ENCODE assay signal across 9 cellular contexts in genomic region chr13:41193469-41193868, GRCh38. TPM values are rescaled to one million over a fixed set of nuclear protein-coding genes. Genes with fewer than 3 reads are reported as not detected.
DNase-seq lines count a peak whose midpoint lies in the region; ATAC-seq and TF ChIP-seq lines count a peak whose summit lies in the region.
"Had no signal": no experiment of that assay in that cellular context is flagged by ENCODE, and none has a peak within 500 bp of the region (broad histone marks: within the 10 kb centered on the region; RNA-seq: fewer than 3 reads in every experiment).

No MANE protein-coding gene starts in this region.

- no peak overlapping the region for H2BK12ac ChIP-seq in neuronal stem cell (ENCODE audit: low read length)

- peak overlapping the region; percentile 84 for H2AK5ac ChIP-seq in neuronal stem cell (ENCODE audit: low read depth, low read length)

- no peak overlapping the region for H3K14ac ChIP-seq in neuronal stem cell (ENCODE audit: low read length)

- no peaks in the 10 kb centered on the region for H4K20me1 ChIP-seq in OCI-LY1 (ENCODE audit: insufficient read depth, low read length)

- H3K9ac ChIP-seq in OCI-LY1 (ENCODE audit: low read length) (no peak overlapping the region), neuronal stem cell (ENCODE audit: low read depth, low read length, poor library complexity) (peak overlapping the region; percentile 60)

- H4K91ac ChIP-seq in neuronal stem cell (ENCODE audit: low read depth, low read length, poor library complexity) = no peak overlapping the region

- no peaks in the 10 kb centered on the region for H3K36me3 ChIP-seq in CD4-positive, CD25-positive, alpha-beta regulatory T cell (ENCODE audit: control insufficient read depth, insufficient read depth, low read length)
- H3K36me3 ChIP-seq in OCI-LY1 (ENCODE audit: insufficient read depth, low read length) (peaks cover 26% of the 10 kb centered on the region), neuronal stem cell (replicated peaks in 1 of 2; ENCODE audit: control insufficient read depth in 2 of 2, insufficient read depth in 2 of 2, low read length in 2 of 2) (peaks cover 0 to 16% of the 10 kb centered on the region in 2 donors)

- no peaks in the 10 kb centered on the region for H3K9me2 ChIP-seq in OCI-LY1 (ENCODE audit: low read depth, low read length)

- H2AFZ ChIP-seq in OCI-LY1 (ENCODE audit: low read length) (no peak overlapping the region), neuronal stem cell (ENCODE audit: low read length) (peak overlapping the region; percentile 94)

- no peak for TF ChIP-seq CTCF in OCI-LY1 (IDR thresholded peaks at IDR 0.05; ENCODE audit: low read length)
- TF ChIP-seq CTCF in foreskin fibroblast (IDR thresholded peaks at IDR 0.05; ENCODE audit: low read depth, low read length) = no peak

- no peaks in the 10 kb centered on the region for H3K27me3 Mint-ChIP-seq in CD4-positive, CD25-positive, alpha-beta regulatory T cell
- no peaks in the 10 kb centered on the region for H3K27me3 Mint-ChIP-seq in effector memory CD8-positive, alpha-beta T cell

- H3K4me1 ChIP-seq in CD4-positive, CD25-positive, alpha-beta regulatory T cell (ENCODE audit: control insufficient read depth, insufficient read depth, low read length, poor library complexity, severe bottlenecking) = peaks cover 23% of the 10 kb centered on the region
- H3K4me1 ChIP-seq in OCI-LY1 (ENCODE audit: insufficient read depth, low read length, severe bottlenecking) (peaks cover 14% of the 10 kb centered on the region), neuronal stem cell (ENCODE audit: control insufficient read depth in 2 of 2, insufficient read depth in 1 of 2, low read depth in 1 of 2, low read length in 2 of 2) (peaks cover 0 to 3% of the 10 kb centered on the region in 2 donors)

- peak overlapping the region; percentile 89 to 91 (median 90) for H3K27ac Mint-ChIP-seq in CD4-positive, CD25-positive, alpha-beta regulatory T cell
- peak overlapping the region; percentile 87 to 89 for H3K27ac Mint-ChIP-seq in effector memory CD8-positive, alpha-beta T cell

- no peak overlapping the region for H2BK5ac ChIP-seq in neuronal stem cell (ENCODE audit: low read length)

- WGBS in neuronal stem cell (ENCODE audit: extremely low coverage in 2 of 2, insufficient read length in 2 of 2, insufficient replicate concordance in 1 of 2), 2 donors = no CpG with 5 or more reads among the region's 18 CpGs

- H4K8ac ChIP-seq in neuronal stem cell (ENCODE audit: low read depth, low read length) = no peak overlapping the region

- H3K23ac ChIP-seq in neuronal stem cell (ENCODE audit: low read depth, low read length, poor library complexity) = no peak overlapping the region

- H3K18ac ChIP-seq in neuronal stem cell (ENCODE audit: low read length) = no peak overlapping the region

- H3K27me3 ChIP-seq in CD4-positive, CD25-positive, alpha-beta regulatory T cell (ENCODE audit: control insufficient read depth, insufficient read depth, low read length) = no peaks in the 10 kb centered on the region
- no peaks in the 10 kb centered on the region for H3K27me3 ChIP-seq in OCI-LY1 (ENCODE audit: insufficient read depth, low read length)
- H3K27me3 ChIP-seq in neuronal stem cell (ENCODE audit: control insufficient read depth in 3 of 3, insufficient read depth in 3 of 3, low read depth in 1 of 3, low read length in 3 of 3) = no peaks in the 10 kb centered on the region

- no peak for DNase-seq in CD4-positive, CD25-positive, alpha-beta regulatory T cell
- no peak for DNase-seq in effector memory CD8-positive, alpha-beta T cell
- no peak for DNase-seq in neuronal stem cell (ENCODE audit: low spot score)
- DNase-seq in epidermal melanocyte (ENCODE audit: insufficient read length, low spot score) = no peak
- DNase-seq in foreskin fibroblast = no peak
- DNase-seq: OCI-M1 had no signal

- no peaks in the 10 kb centered on the region for H3K79me2 ChIP-seq in OCI-LY1 (ENCODE audit: insufficient read depth, low read length)

- no peak overlapping the region for H2BK120ac ChIP-seq in neuronal stem cell (ENCODE audit: low read depth, low read length)

- no peak overlapping the region for H3K4ac ChIP-seq in neuronal stem cell (ENCODE audit: low read length)

- ATAC-seq in CD4-positive, CD25-positive, alpha-beta regulatory T cell (ENCODE audit: low read depth in 2 of 2) = no peak
- no peak for ATAC-seq in effector memory CD8-positive, alpha-beta T cell (replicated peaks)
- no peak for ATAC-seq in GM21526 (IDR thresholded peaks at IDR 0.05; ENCODE audit: low FRiP score, unreplicated experiment)
- ATAC-seq in HG02642 (IDR thresholded peaks at IDR 0.05; ENCODE audit: poor library complexity, unreplicated experiment) = no peak

- H3K9me3 Mint-ChIP-seq in CD4-positive, CD25-positive, alpha-beta regulatory T cell = peaks cover 0 to 1% (median 0%) of the 10 kb centered on the region in 7 donors
- H3K9me3 Mint-ChIP-seq in effector memory CD8-positive, alpha-beta T cell = no peaks in the 10 kb centered on the region

- no peaks in the 10 kb centered on the region for H3F3A ChIP-seq in OCI-LY1 (ENCODE audit: insufficient read depth, low read length)

- H3K9me3 ChIP-seq in CD4-positive, CD25-positive, alpha-beta regulatory T cell (ENCODE audit: control insufficient read depth in 2 of 2, low read length in 2 of 2) = no peaks in the 10 kb centered on the region
- H3K9me3 ChIP-seq in OCI-LY1 (ENCODE audit: low read length) (peaks cover 9% of the 10 kb centered on the region; the same call in 1 of the 2 replicates), neuronal stem cell (replicated peaks in 1 of 2; ENCODE audit: control insufficient read depth in 2 of 2, insufficient read depth in 1 of 2, low read depth in 1 of 2, low read length in 2 of 2) (peaks cover 0 to 25% of the 10 kb centered on the region in 2 donors)

- H3K4me3 Mint-ChIP-seq in CD4-positive, CD25-positive, alpha-beta regulatory T cell = peak overlapping the region; percentile 78 to 95 (median 94)
- H3K4me3 Mint-ChIP-seq in effector memory CD8-positive, alpha-beta T cell = peak overlapping the region; percentile 90 to 92

- peak overlapping the region; percentile 80 for H3K4me3 ChIP-seq in CD4-positive, CD25-positive, alpha-beta regulatory T cell (ENCODE audit: low read depth, low read length)
- H3K4me3 ChIP-seq in OCI-LY1 (ENCODE audit: low read depth, low read length, poor library complexity, severe bottlenecking) (peak overlapping the region; percentile 73), neuronal stem cell (ENCODE audit: low read length in 2 of 2) (peak overlapping the region in 1 of 2 donors; percentile 67), foreskin fibroblast (ENCODE audit: low read depth in 1 of 2, low read length in 2 of 2) (peak overlapping the region in 1 of 2 donors; percentile 58)

- H3K36me3 Mint-ChIP-seq in CD4-positive, CD25-positive, alpha-beta regulatory T cell = peaks cover 19% of the 10 kb centered on the region
- H3K36me3 Mint-ChIP-seq in effector memory CD8-positive, alpha-beta T cell (ENCODE audit: insufficient read depth) = peaks cover 5% of the 10 kb centered on the region

- H3K4me2 ChIP-seq in OCI-LY1 (ENCODE audit: low read length) (peak overlapping the region; percentile 74; the same call in 1 of the 2 replicates), neuronal stem cell (ENCODE audit: insufficient read depth, low read length, poor library complexity, severe bottlenecking) (peak overlapping the region; percentile 33)

- no peak overlapping the region for H3K27ac ChIP-seq in CD4-positive, CD25-positive, alpha-beta regulatory T cell (ENCODE audit: insufficient read depth, low read length, poor library complexity, severe bottlenecking)
- H3K27ac ChIP-seq in OCI-LY1 (ENCODE audit: low read depth, low read length, poor library complexity, severe bottlenecking) (no peak overlapping the region), neuronal stem cell (replicated peaks; ENCODE audit: low read length) (no peak overlapping the region)

- H3K4me1 Mint-ChIP-seq in CD4-positive, CD25-positive, alpha-beta regulatory T cell = peaks cover 21 to 47% (median 29%) of the 10 kb centered on the region in 4 donors
- H3K4me1 Mint-ChIP-seq in effector memory CD8-positive, alpha-beta T cell (ENCODE audit: low read depth in 2 of 2) = peaks cover 18 to 21% of the 10 kb centered on the region in 2 donors

- H3K79me1 ChIP-seq in neuronal stem cell (ENCODE audit: low read depth, low read length) = peaks cover 2% of the 10 kb centered on the region

- no peak overlapping the region for H2BK15ac ChIP-seq in neuronal stem cell (ENCODE audit: low read length)

RNA-seq across cellular contexts. Expression of gene KBTBD7, which starts 0.9 kb away (rescaled TPM):
- total RNA-seq in CD4-positive, CD25-positive, alpha-beta regulatory T cell = 2.3 TPM
- polyA plus RNA-seq in CD4-positive, CD25-positive, alpha-beta regulatory T cell = 1 to 10 TPM; 4.7 to 9.9 (median 6.1) TPM
- 9.1 TPM for polyA plus RNA-seq in neuronal stem cell (2013, experiment 1 of 2)
- polyA plus RNA-seq in neuronal stem cell (2013, experiment 2 of 2) = 9.3 TPM
